In the genomic region with DNA sequence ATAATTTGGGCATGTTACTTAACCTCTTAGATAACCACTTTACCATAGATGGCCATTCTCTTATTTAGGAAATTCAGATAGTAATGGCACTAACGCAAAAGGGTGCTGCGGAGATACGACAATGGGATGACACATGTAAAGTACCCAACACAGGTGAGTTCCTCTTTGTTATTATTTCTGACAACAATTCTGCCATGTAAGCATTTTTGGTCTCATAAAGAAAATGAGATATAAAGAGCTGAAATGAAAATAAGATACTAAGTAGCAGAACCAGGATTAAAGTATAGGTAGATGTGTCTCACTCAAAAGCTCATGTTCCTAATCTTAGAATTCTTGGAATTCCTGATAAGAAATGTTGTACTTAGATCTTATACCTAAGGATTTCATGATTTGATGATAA, we compare ENCODE assay signal across 20 cellular contexts.
DNase-seq lines count a peak whose midpoint lies in the region; ATAC-seq, FAIRE-seq and TF ChIP-seq lines count a peak whose summit lies in the region.
"Had no signal": no experiment of that assay in that cellular context is flagged by ENCODE, and none has a peak within 500 bp of the region (broad histone marks: within the 10 kb centered on the region; RNA-seq: fewer than 3 reads in every experiment).

No MANE protein-coding gene starts in this region.

- no peak overlapping the region for H3K27ac ChIP-seq in A549
- peak overlapping the region; percentile 1 for H3K27ac ChIP-seq in A673 (ENCODE audit: low read depth, low read length, poor library complexity, severe bottlenecking)
- no peak overlapping the region for H3K27ac ChIP-seq in H1 (ENCODE audit: low read depth, low read length)
- peak overlapping the region; percentile 36 for H3K27ac ChIP-seq in neural cell (ENCODE audit: low read length)
- H3K27ac ChIP-seq: BLaER1 treated with 17β-estradiol and CSF1 and Interleukin-3, amounts not matched to agents 10 nM and 100 nM had no signal

- no peak for ATAC-seq in A549

- no peaks in the 10 kb centered on the region for H3K9me3 ChIP-seq in A549
- H3K9me3 ChIP-seq in A673 (ENCODE audit: low read depth, low read length, poor library complexity, severe bottlenecking): no peaks in the 10 kb centered on the region
- H3K9me3 ChIP-seq in H1 (ENCODE audit: insufficient read depth in 2 of 2, low read depth in 1 of 2, low read length in 1 of 2): no peaks in the 10 kb centered on the region
- H3K9me3 ChIP-seq in neural cell (ENCODE audit: low read length): no peaks in the 10 kb centered on the region
- H3K9me3 ChIP-seq: BE2C; BLaER1 treated with 17β-estradiol and CSF1 and Interleukin-3, amounts not matched to agents 10 nM and 100 nM had no signal

- DNase-seq in A549 (ENCODE audit: low read depth in 1 of 2, low spot score in 1 of 2) (no peak), A673 (ENCODE audit: low spot score) (no peak), H1 (ENCODE audit: low read depth in 1 of 2, low spot score in 2 of 2) (no peak), CD1c-positive myeloid dendritic cell (ENCODE audit: extremely low spot score) (no peak), NCI-H69 (lab: John Stamatoyannopoulos, UW) (no peak)
- DNase-seq: ACHN; AML-193; BE2C; Calu3; CD4-positive, alpha-beta memory T cell; DMS53; DMS79 treated with DMSO at 0.1 percent for 48 hours; GF-D8; GOT3; H7; HCEC 1CT had no signal

- WGBS in A549 (ENCODE audit: missing lambda C conversion rate): 59% methylated on average over 3 of the region's 3 CpGs
- 88% methylated on average over 3 of the region's 3 CpGs; no CpG with 5 or more reads in 1 of the 2 experiments for WGBS in H1 (ENCODE audit: extremely low coverage in 1 of 2, insufficient coverage in 1 of 2, insufficient read length in 1 of 2, insufficient replicate concordance in 2 of 2, low coverage in 1 of 2, low lambda C conversion rate in 2 of 2, missing lambda C conversion rate in 1 of 2), 2 experiments

- H2AFZ ChIP-seq in H1 (ENCODE audit: low read length): no peak overlapping the region
- no peak overlapping the region for H2AFZ ChIP-seq in neural cell (ENCODE audit: low read depth, low read length)

- no peak overlapping the region for H2AK5ac ChIP-seq in H1 (ENCODE audit: low read depth, low read length)

- H3K14ac ChIP-seq in H1 (ENCODE audit: insufficient read length): no peak overlapping the region

- H3K4me1 ChIP-seq in A549: no peaks in the 10 kb centered on the region
- peaks cover 87% of the 10 kb centered on the region for H3K4me1 ChIP-seq in A673 (ENCODE audit: insufficient read depth, low read length, poor library complexity, severe bottlenecking)
- peaks cover 0 to 5% (median 0%) of the 10 kb centered on the region in 4 experiments; a peak in 2 of 7 replicates for H3K4me1 ChIP-seq in H1 (replicated peaks in 1 of 4; ENCODE audit: control insufficient read depth in 3 of 4, insufficient read depth in 4 of 4, low read length in 3 of 4)
- H3K4me1 ChIP-seq: BLaER1 treated with 17β-estradiol and CSF1 and Interleukin-3, amounts not matched to agents 10 nM and 100 nM had no signal

- no peaks in the 10 kb centered on the region for H3K79me1 ChIP-seq in H1 (ENCODE audit: low read depth, low read length)

- no peak overlapping the region for H2BK12ac ChIP-seq in H1 (ENCODE audit: low read depth, low read length)

- no peak overlapping the region for H3K56ac ChIP-seq in H1 (replicated peaks; ENCODE audit: insufficient read length, low read depth, low read length)

- H4K8ac ChIP-seq in H1 (ENCODE audit: extremely low read depth, insufficient read depth, low read length): no peak overlapping the region

- H3F3A ChIP-seq in neural cell (ENCODE audit: insufficient read depth, low read length, poor library complexity, severe bottlenecking): peaks cover 3% of the 10 kb centered on the region

- no peaks in the 10 kb centered on the region for H3K9me2 ChIP-seq in neural cell (ENCODE audit: insufficient read depth, low read length)

- no peaks in the 10 kb centered on the region for H3K23me2 ChIP-seq in H1 (ENCODE audit: low read depth, low read length)

- H4K20me1 ChIP-seq in H1 (replicated peaks in 1 of 2; ENCODE audit: control insufficient read depth in 1 of 2, insufficient read depth in 2 of 2, low read length in 2 of 2) (no peaks in the 10 kb centered on the region), neural cell (ENCODE audit: insufficient read depth) (no peaks in the 10 kb centered on the region)
- H4K20me1 ChIP-seq: BLaER1 treated with 17β-estradiol and CSF1 and Interleukin-3, amounts not matched to agents 10 nM and 100 nM had no signal

- H3K18ac ChIP-seq in H1 (ENCODE audit: extremely low read depth, low read length): no peak overlapping the region

- intact Hi-C loops in A673 (cut with micrococcal nuclease; ENCODE audit: unreplicated experiment): loop anchor here (10.0 kb wide), 1 partner anchor 268 kb away; no protein-coding TSS in a partner anchor

- CTCF ChIA-PET in A549 (lab: Yijun Ruan, JAX): interaction anchor here (0.6 kb wide), 1 partner anchor 22 kb away, joined by 3 read pairs; no protein-coding TSS in a partner anchor
- CTCF ChIA-PET in A673 (lab: Charles Lee): no interaction called here
- CTCF ChIA-PET in H1 (lab: Charles Lee; ENCODE audit: partially characterized antibody): interaction anchor here (0.6 to 0.8 kb wide), 4 partner anchors 105 to 277 kb away, joined by 3 to 4 read pairs (median 3); no protein-coding TSS in a partner anchor

- H2BK20ac ChIP-seq in H1 (ENCODE audit: low read length): no peak overlapping the region

- POLR2A ChIA-PET in A549 (lab: Yijun Ruan, JAX) (no interaction called here), A673 (lab: Charles Lee; ENCODE audit: low non-redundant PET) (no interaction called here), H1 (lab: Charles Lee; ENCODE audit: partially characterized antibody) (interaction anchor here (0.9 kb wide), 1 partner anchor 13 kb away, joined by 3 read pairs; no protein-coding TSS in a partner anchor)

- no peak overlapping the region for H4K5ac ChIP-seq in H1 (ENCODE audit: insufficient read length, low read depth, low read length)

- H3K23ac ChIP-seq in H1 (ENCODE audit: insufficient read length): no peak overlapping the region

- H2BK15ac ChIP-seq in H1 (ENCODE audit: low read length): no peak overlapping the region

- no peak overlapping the region for H2BK5ac ChIP-seq in H1 (ENCODE audit: low read depth, low read length)

- no peak overlapping the region for H3K4me2 ChIP-seq in A549
- no peak overlapping the region for H3K4me2 ChIP-seq in H1 (ENCODE audit: insufficient read depth in 1 of 2, low read depth in 2 of 2, low read length in 2 of 2)
- no peak overlapping the region for H3K4me2 ChIP-seq in neural cell (ENCODE audit: low read length)
- H3K4me2 ChIP-seq: BLaER1 treated with 17β-estradiol and CSF1 and Interleukin-3, amounts not matched to agents 10 nM and 100 nM had no signal

- H3K36me3 ChIP-seq in A673 (ENCODE audit: insufficient read depth, low read length, poor library complexity, severe bottlenecking) (peaks cover 21% of the 10 kb centered on the region), H1 (ENCODE audit: control insufficient read depth in 2 of 4, insufficient read depth in 4 of 4, low read length in 3 of 4) (no peaks in the 10 kb centered on the region), neural cell (ENCODE audit: insufficient read depth, low read length) (no peaks in the 10 kb centered on the region)
- H3K36me3 ChIP-seq: BE2C; BLaER1 treated with 17β-estradiol and CSF1 and Interleukin-3, amounts not matched to agents 10 nM and 100 nM had no signal

- H3K4ac ChIP-seq in H1 (replicated peaks; ENCODE audit: insufficient read length, low read depth, low read length): no peak overlapping the region

- no peak for TF ChIP-seq CTCF in A549 (IDR thresholded peaks at IDR 0.05)
- no peak for TF ChIP-seq CTCF in A673 (conservative IDR thresholded peaks at IDR 0.05; ENCODE audit: low read depth, low read length)
- no peak for TF ChIP-seq CTCF in H1 (IDR thresholded peaks at IDR 0.05; ENCODE audit: control extremely low read depth in 1 of 3, insufficient read depth in 1 of 3, low read depth in 1 of 3, low read length in 3 of 3)
- TF ChIP-seq CTCF in neural cell (IDR thresholded peaks at IDR 0.05; ENCODE audit: poor library complexity, severe bottlenecking): no peak

- no peak overlapping the region for H3K4me3 ChIP-seq in A549
- H3K4me3 ChIP-seq in A673 (ENCODE audit: low read depth, low read length, poor library complexity, severe bottlenecking): no peak overlapping the region
- no peak overlapping the region for H3K4me3 ChIP-seq in H1 (ENCODE audit: extremely low read depth in 1 of 4, insufficient read depth in 2 of 4, low read depth in 3 of 4, low read length in 4 of 4)
- no peak overlapping the region for H3K4me3 ChIP-seq in neural cell (ENCODE audit: low read length)
- H3K4me3 ChIP-seq: BLaER1 treated with 17β-estradiol and CSF1 and Interleukin-3, amounts not matched to agents 10 nM and 100 nM had no signal

- TF ChIP-seq RAD21 in A549 (conservative IDR thresholded peaks at IDR 0.05 in 1 of 2, IDR thresholded peaks at IDR 0.05 in 1 of 2): no peak
- TF ChIP-seq RAD21 in H1 (IDR thresholded peaks at IDR 0.05 in 1 of 2, conservative IDR thresholded peaks at IDR 0.05 in 1 of 2; ENCODE audit: low read depth in 2 of 2, low read length in 2 of 2): no peak
- no peak for TF ChIP-seq RAD21 in neural cell (conservative IDR thresholded peaks at IDR 0.05)

- no peak overlapping the region for H2BK120ac ChIP-seq in H1 (replicated peaks; ENCODE audit: low read depth, low read length)

- TF ChIP-seq POLR2A in A549 (IDR thresholded peaks at IDR 0.05; ENCODE audit: low read length): no peak
- no peak for TF ChIP-seq POLR2A in H1 (IDR thresholded peaks at IDR 0.05; ENCODE audit: control extremely low read depth in 1 of 2, low read depth in 2 of 2, low read length in 2 of 2)

- no peaks in the 10 kb centered on the region for H3K27me3 ChIP-seq in A673 (replicated peaks; ENCODE audit: insufficient read depth, low read depth, low read length, poor library complexity)
- no peaks in the 10 kb centered on the region for H3K27me3 ChIP-seq in H1 (replicated peaks in 1 of 4; ENCODE audit: control insufficient read depth in 3 of 4, extremely low read depth in 1 of 4, insufficient read depth in 3 of 4, low read length in 3 of 4)
- no peaks in the 10 kb centered on the region for H3K27me3 ChIP-seq in neural cell (ENCODE audit: insufficient read depth, low read depth, low read length)
- H3K27me3 ChIP-seq: BE2C; BLaER1 treated with 17β-estradiol and CSF1 and Interleukin-3, amounts not matched to agents 10 nM and 100 nM had no signal

- H3K9ac ChIP-seq in H1 (replicated peaks in 1 of 4; ENCODE audit: extremely low read depth in 1 of 4, low read depth in 3 of 4, low read length in 3 of 4) (no peak overlapping the region), neural cell (ENCODE audit: low read length) (no peak overlapping the region)
- H3K9ac ChIP-seq: BLaER1 treated with 17β-estradiol and CSF1 and Interleukin-3, amounts not matched to agents 10 nM and 100 nM had no signal

- no peak for TF ChIP-seq EP300 in A549 (IDR thresholded peaks at IDR 0.05)
- TF ChIP-seq EP300 in H1 (IDR thresholded peaks at IDR 0.05; ENCODE audit: borderline replicate concordance in 1 of 2, low read depth in 2 of 2, low read length in 2 of 2): no peak
- TF ChIP-seq EP300 in neural cell (conservative IDR thresholded peaks at IDR 0.05; ENCODE audit: poor library complexity, severe bottlenecking): no peak

- H3K79me2 ChIP-seq in H1 (ENCODE audit: control insufficient read depth in 1 of 2, insufficient read depth in 2 of 2, low read length in 2 of 2): no peaks in the 10 kb centered on the region
- peaks cover 13% of the 10 kb centered on the region for H3K79me2 ChIP-seq in neural cell (replicated peaks; ENCODE audit: insufficient read depth, low read length)

- no TSS peak for BruUV-seq in A673 (replicated peaks; lab: Mats Ljungman, UMichigan)

- FAIRE-seq in A549 (lab: Jason Lieb, UNC) (no peak), H1 (lab: Jason Lieb, UNC) (no peak)
- FAIRE-seq: GM12891, GM18507 had no signal

- no peak overlapping the region for H4K91ac ChIP-seq in H1 (replicated peaks; ENCODE audit: insufficient read length, low read length)

Comparison
In these comparisons a context has a peak if more than half of its experiments do, and no peak if none do; other contexts are left out.
1. H3K27ac ChIP-seq: peak in A673 (single experiment) and neural cell (single experiment); none in A549 (0 of 2) and H1 (single experiment).